Comparison of ENCODE assay signal across 9 cellular contexts in the genomic region with DNA sequence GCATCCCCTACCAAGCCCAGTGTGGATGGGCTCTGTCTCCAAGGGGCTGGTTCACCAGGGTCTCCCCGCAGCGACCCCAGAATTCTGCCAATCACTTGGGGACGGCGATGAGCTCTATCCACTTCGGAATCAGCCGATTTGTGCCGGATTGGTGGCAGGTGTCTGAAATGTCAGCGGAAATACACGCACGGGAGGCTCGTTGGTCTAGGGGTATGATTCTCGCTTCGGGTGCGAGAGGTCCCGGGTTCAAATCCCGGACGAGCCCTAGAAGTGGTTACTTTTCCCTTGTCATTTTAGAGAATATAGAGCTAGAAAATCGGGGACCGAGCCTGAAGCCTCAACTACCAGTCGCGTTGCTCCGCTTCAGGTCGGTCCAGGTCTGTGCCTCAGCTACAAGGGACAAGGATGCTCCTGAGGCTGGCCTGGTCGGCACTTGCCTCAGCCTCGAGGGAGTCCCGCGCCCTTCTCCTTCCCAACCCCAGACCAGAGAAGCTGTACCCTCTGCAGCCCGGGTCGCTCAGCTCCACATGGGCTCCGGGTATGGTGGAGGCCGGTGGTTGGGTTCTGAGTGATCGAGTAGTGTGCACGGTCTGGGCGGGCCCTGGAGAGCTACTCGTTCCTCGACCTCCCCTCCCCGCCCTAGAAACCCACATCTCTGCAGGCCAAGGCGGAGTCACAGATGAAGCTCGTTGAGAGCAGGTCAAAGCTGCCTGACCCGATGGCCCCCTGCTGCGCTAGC. TPM values are rescaled to one million over a fixed set of nuclear protein-coding genes. Genes with fewer than 3 reads are reported as not detected.
A peak's percentile ranks its signal among the peaks of the same experiment; 100 is the strongest.
DNase-seq lines count a peak whose midpoint lies in the region; ATAC-seq and TF ChIP-seq lines count a peak whose summit lies in the region.
"Had no signal": no experiment of that assay in that cellular context is flagged by ENCODE, and none has a peak within 500 bp of the region (broad histone marks: within the 10 kb centered on the region; RNA-seq: fewer than 3 reads in every experiment).

No MANE protein-coding gene starts in this region.

- peak; percentile 87 for DNase-seq in HFFc6
- peak; percentile 76 for DNase-seq in activated CD4-positive, alpha-beta T cell treated with anti-CD3 and anti-CD28 coated beads, Interleukin-2, amount 10 ng/mL, durations not matched to agents 24 days and 14 days
- no peak for DNase-seq in iPS DF 6.9 (ENCODE audit: low read depth, low spot score)
- no peak for DNase-seq in stimulated activated naive CD4-positive, alpha-beta T cell treated with Interleukin-2 at 50 U/mL for 16 hours (lab: John Stamatoyannopoulos, UW)

- H3K79me2 ChIP-seq in ACC112 (ENCODE audit: control insufficient read depth, insufficient read depth, low read length, unreplicated experiment) = no peaks in the 10 kb centered on the region

- H3K4me3 ChIP-seq in ACC112 (ENCODE audit: low read depth, low read length) (0 out of 2 replicates have a peak overlapping the region, but pooled peaks have one; percentile 12), iPS DF 6.9 (ENCODE audit: low read length) (peak overlapping the region; percentile 39; the same call in 1 of the 2 replicates)

- H3K27ac Mint-ChIP-seq in HFFc6 = peak overlapping the region; percentile 38; the same call in 1 of the 2 replicates
- H3K27ac Mint-ChIP-seq in activated CD4-positive, alpha-beta T cell treated with anti-CD3 and anti-CD28 coated beads, Interleukin-2, amount 10 ng/mL, durations not matched to agents 24 days and 14 days = peak overlapping the region; percentile 83

- H3K36me3 ChIP-seq in ACC112 (ENCODE audit: insufficient read depth, low read length) (no peaks in the 10 kb centered on the region), iPS DF 6.9 (ENCODE audit: control insufficient read depth, insufficient read depth, low read length) (no peaks in the 10 kb centered on the region)

- intact Hi-C loops in activated CD4-positive, alpha-beta T cell treated with anti-CD3 and anti-CD28 coated beads, Interleukin-2, amount 10 ng/mL, durations not matched to agents 24 days and 14 days (cut with micrococcal nuclease) = loop anchor here (1.0 kb wide), 2 partner anchors 11 to 22 kb away; no protein-coding TSS in a partner anchor

- H3K4me3 Mint-ChIP-seq in HFFc6 = no peak overlapping the region
- peak overlapping the region; percentile 80 for H3K4me3 Mint-ChIP-seq in activated CD4-positive, alpha-beta T cell treated with anti-CD3 and anti-CD28 coated beads, Interleukin-2, amount 10 ng/mL, durations not matched to agents 24 days and 14 days

- WGBS in iPS DF 6.9 (ENCODE audit: insufficient coverage, insufficient read length) = no CpG with 5 or more reads among the region's 41 CpGs

- H3K9me3 Mint-ChIP-seq in HFFc6 = no peaks in the 10 kb centered on the region
- peaks cover 3% of the 10 kb centered on the region for H3K9me3 Mint-ChIP-seq in activated CD4-positive, alpha-beta T cell treated with anti-CD3 and anti-CD28 coated beads, Interleukin-2, amount 10 ng/mL, durations not matched to agents 24 days and 14 days

- H3K36me3 Mint-ChIP-seq in HFFc6 (ENCODE audit: low read depth) = no peaks in the 10 kb centered on the region
- H3K36me3 Mint-ChIP-seq in activated CD4-positive, alpha-beta T cell treated with anti-CD3 and anti-CD28 coated beads, Interleukin-2, amount 10 ng/mL, durations not matched to agents 24 days and 14 days (ENCODE audit: low read depth) = peaks cover 6% of the 10 kb centered on the region

- H3K4me1 ChIP-seq in ACC112 (ENCODE audit: control insufficient read depth, insufficient read depth, low read length, unreplicated experiment) = no peaks in the 10 kb centered on the region
- H3K4me1 ChIP-seq in iPS DF 6.9 (ENCODE audit: control insufficient read depth, insufficient read depth, low read length) = no peaks in the 10 kb centered on the region

- no peaks in the 10 kb centered on the region for H3K9me3 ChIP-seq in iPS DF 6.9 (ENCODE audit: control insufficient read depth, insufficient read depth, low read length)

- no peak for TF ChIP-seq CTCF in HFFc6 (IDR thresholded peaks at IDR 0.05)

- no peak for ATAC-seq in GM18519 (IDR thresholded peaks at IDR 0.05; ENCODE audit: low FRiP score, unreplicated experiment)
- no peak for ATAC-seq in HG03108 (IDR thresholded peaks at IDR 0.05; ENCODE audit: unreplicated experiment)
- no peak for ATAC-seq in HG02678 (IDR thresholded peaks at IDR 0.05; ENCODE audit: unreplicated experiment)

- H3K4me1 Mint-ChIP-seq in HFFc6 (ENCODE audit: low read depth) = peaks cover 25% of the 10 kb centered on the region
- peaks cover 34% of the 10 kb centered on the region for H3K4me1 Mint-ChIP-seq in activated CD4-positive, alpha-beta T cell treated with anti-CD3 and anti-CD28 coated beads, Interleukin-2, amount 10 ng/mL, durations not matched to agents 24 days and 14 days

- no peak overlapping the region for H2AFZ ChIP-seq in ACC112 (ENCODE audit: low read length, unreplicated experiment)

- peaks cover 35% of the 10 kb centered on the region for H3K27me3 Mint-ChIP-seq in HFFc6 (ENCODE audit: insufficient read depth)
- H3K27me3 Mint-ChIP-seq in activated CD4-positive, alpha-beta T cell treated with anti-CD3 and anti-CD28 coated beads, Interleukin-2, amount 10 ng/mL, durations not matched to agents 24 days and 14 days = peaks cover 67% of the 10 kb centered on the region

- H3K27ac ChIP-seq in ACC112 (ENCODE audit: low read depth, low read length) (no peak overlapping the region), iPS DF 6.9 (ENCODE audit: low read length) (no peak overlapping the region)

- H3K27me3 ChIP-seq in ACC112 (ENCODE audit: insufficient read depth, low read length) = peaks cover 40% of the 10 kb centered on the region
- no peaks in the 10 kb centered on the region for H3K27me3 ChIP-seq in iPS DF 6.9 (ENCODE audit: control insufficient read depth, insufficient read depth, low read length)

RNA-seq across cellular contexts. Expression of a gene that starts 16.0 kb away (rescaled TPM):
- not detected for total RNA-seq in HFFc6 (2021; fragmentation: NEBNext Ultra II Directional; extraction: Animal tissue kit (Norgen Biotek cat#: 25700))
- not detected in 2 replicates for total RNA-seq in activated CD4-positive, alpha-beta T cell treated with anti-CD3 and anti-CD28 coated beads, Interleukin-2, amount 10 ng/mL, durations not matched to agents 24 days and 14 days
- total RNA-seq: lung microvascular endothelial cell had no signal

RNA-seq across cellular contexts. Expression of a gene that starts 37.2 kb away (rescaled TPM):
- total RNA-seq in HFFc6 (2021; fragmentation: NEBNext Ultra II Directional; extraction: Animal tissue kit (Norgen Biotek cat#: 25700)) = 1 to 10 TPM; 5.9 to 7.3 (median 6.9) TPM
- total RNA-seq in activated CD4-positive, alpha-beta T cell treated with anti-CD3 and anti-CD28 coated beads, Interleukin-2, amount 10 ng/mL, durations not matched to agents 24 days and 14 days = 9.5 and 10.6 TPM in 2 replicates

RNA-seq across cellular contexts. Expression of a gene that starts 59.6 kb away (rescaled TPM):
- 10 to 100 TPM in 2 of 6 experiments, 1 to 10 TPM in 4; 7.6 to 10.2 (median 9.5) TPM for total RNA-seq in HFFc6 (2021; fragmentation: NEBNext Ultra II Directional; extraction: Animal tissue kit (Norgen Biotek cat#: 25700))
- total RNA-seq in activated CD4-positive, alpha-beta T cell treated with anti-CD3 and anti-CD28 coated beads, Interleukin-2, amount 10 ng/mL, durations not matched to agents 24 days and 14 days = 0.21 and 0.47 TPM in 2 replicates

Comparison
In these comparisons a context has a peak if more than half of its experiments do, and no peak if none do; other contexts are left out.
1. DNase-seq: peak in HFFc6 (single experiment) and activated CD4-positive, alpha-beta T cell treated with anti-CD3 and anti-CD28 coated beads, Interleukin-2, amount 10 ng/mL, durations not matched to agents 24 days and 14 days (single experiment); none in iPS DF 6.9 (single experiment) and stimulated activated naive CD4-positive, alpha-beta T cell treated with Interleukin-2 at 50 U/mL for 16 hours (single experiment).